In genomic region chr2:30236591-30237245, GRCh38 we compare ENCODE assay signal across 11 cellular contexts. TPM values are rescaled to one million over a fixed set of nuclear protein-coding genes. Genes with fewer than 3 reads are reported as not detected.
DNase-seq lines count a peak whose midpoint lies in the region; ATAC-seq and TF ChIP-seq lines count a peak whose summit lies in the region.
"Had no signal": no experiment of that assay in that cellular context is flagged by ENCODE, and none has a peak within 500 bp of the region (broad histone marks: within the 10 kb centered on the region; RNA-seq: fewer than 3 reads in every experiment).

No MANE protein-coding gene starts in this region.

- H3K27me3 Mint-ChIP-seq in T-helper 2 cell treated with Interferon-gamma antibody and Interleukin-4, amounts not matched to agents 5 μg/mL and 100 μg/mL, for 36 hours (ENCODE audit: low read depth), result no peaks in the 10 kb centered on the region
- no peaks in the 10 kb centered on the region for H3K27me3 Mint-ChIP-seq in activated T-cell treated with anti-CD3 and anti-CD28 coated beads, Interleukin-2, amount 50 U/mL, for 72 hours (ENCODE audit: low read depth)
- H3K27me3 Mint-ChIP-seq in stimulated activated naive B cell treated with anti-CD40 and anti-IgM and Interleukin-4, amounts not matched to agents 10 μg/mL and 1 μg/mL and 100 μg/mL, for 72 hours, result no peaks in the 10 kb centered on the region

- peak overlapping the region; percentile 42 for H3K27ac Mint-ChIP-seq in T-helper 2 cell treated with Interferon-gamma antibody and Interleukin-4, amounts not matched to agents 5 μg/mL and 100 μg/mL, for 36 hours
- H3K27ac Mint-ChIP-seq in activated T-cell treated with anti-CD3 and anti-CD28 coated beads, Interleukin-2, amount 50 U/mL, for 72 hours, result peak overlapping the region; percentile 88
- peak overlapping the region; percentile 52 for H3K27ac Mint-ChIP-seq in stimulated activated naive B cell treated with anti-CD40 and anti-IgM and Interleukin-4, amounts not matched to agents 10 μg/mL and 1 μg/mL and 100 μg/mL, for 72 hours

- peak overlapping the region; percentile 82 for H3K4me3 Mint-ChIP-seq in T-helper 2 cell treated with Interferon-gamma antibody and Interleukin-4, amounts not matched to agents 5 μg/mL and 100 μg/mL, for 36 hours
- peak overlapping the region; percentile 90 to 93 for H3K4me3 Mint-ChIP-seq in activated T-cell treated with anti-CD3 and anti-CD28 coated beads, Interleukin-2, amount 50 U/mL, for 72 hours
- H3K4me3 Mint-ChIP-seq in stimulated activated naive B cell treated with anti-CD40 and anti-IgM and Interleukin-4, amounts not matched to agents 10 μg/mL and 1 μg/mL and 100 μg/mL, for 72 hours, result peak overlapping the region in 1 of 2 donors; percentile 49

- peaks cover 67% of the 10 kb centered on the region for H3K36me3 Mint-ChIP-seq in T-helper 2 cell treated with Interferon-gamma antibody and Interleukin-4, amounts not matched to agents 5 μg/mL and 100 μg/mL, for 36 hours (ENCODE audit: low read depth)
- peaks cover 30 to 46% of the 10 kb centered on the region in 2 donors for H3K36me3 Mint-ChIP-seq in activated T-cell treated with anti-CD3 and anti-CD28 coated beads, Interleukin-2, amount 50 U/mL, for 72 hours (ENCODE audit: insufficient read depth in 2 of 2)
- peaks cover 46 to 72% of the 10 kb centered on the region in 2 donors for H3K36me3 Mint-ChIP-seq in stimulated activated naive B cell treated with anti-CD40 and anti-IgM and Interleukin-4, amounts not matched to agents 10 μg/mL and 1 μg/mL and 100 μg/mL, for 72 hours

- H3K4me1 Mint-ChIP-seq in T-helper 2 cell treated with Interferon-gamma antibody and Interleukin-4, amounts not matched to agents 5 μg/mL and 100 μg/mL, for 36 hours (ENCODE audit: low read depth), result peaks cover 70% of the 10 kb centered on the region
- peaks cover 84% of the 10 kb centered on the region for H3K4me1 Mint-ChIP-seq in activated T-cell treated with anti-CD3 and anti-CD28 coated beads, Interleukin-2, amount 50 U/mL, for 72 hours (ENCODE audit: low read depth)
- H3K4me1 Mint-ChIP-seq in stimulated activated naive B cell treated with anti-CD40 and anti-IgM and Interleukin-4, amounts not matched to agents 10 μg/mL and 1 μg/mL and 100 μg/mL, for 72 hours, result peaks cover 61 to 84% of the 10 kb centered on the region in 2 donors

- no peak for TF ChIP-seq CTCF in left ventricle myocardium inferior (IDR thresholded peaks at IDR 0.05; ENCODE audit: borderline replicate concordance)

- peak overlapping the region; percentile 99 for H3K27ac ChIP-seq in left ventricle myocardium inferior (replicated peaks)
- H3K27ac ChIP-seq: VCaP had no signal

- no peaks in the 10 kb centered on the region for H3K9me3 ChIP-seq in left ventricle myocardium inferior (replicated peaks)

- no peaks in the 10 kb centered on the region for H3K9me3 Mint-ChIP-seq in T-helper 2 cell treated with Interferon-gamma antibody and Interleukin-4, amounts not matched to agents 5 μg/mL and 100 μg/mL, for 36 hours
- H3K9me3 Mint-ChIP-seq in activated T-cell treated with anti-CD3 and anti-CD28 coated beads, Interleukin-2, amount 50 U/mL, for 72 hours, result no peaks in the 10 kb centered on the region
- peaks cover 4 to 7% of the 10 kb centered on the region in 2 donors for H3K9me3 Mint-ChIP-seq in stimulated activated naive B cell treated with anti-CD40 and anti-IgM and Interleukin-4, amounts not matched to agents 10 μg/mL and 1 μg/mL and 100 μg/mL, for 72 hours

- H3K4me1 ChIP-seq in left ventricle myocardium inferior, result peaks cover 100% of the 10 kb centered on the region

- no peak for ATAC-seq in activated T-cell treated with anti-CD3 and anti-CD28 coated beads, Interleukin-2, amount 50 U/mL, for 72 hours (replicated peaks in 1 of 2)
- ATAC-seq in stimulated activated naive B cell treated with anti-CD40 and anti-IgM and Interleukin-4, amounts not matched to agents 10 μg/mL and 1 μg/mL and 100 μg/mL, for 72 hours (replicated peaks), result no peak
- ATAC-seq in GM18861 (IDR thresholded peaks at IDR 0.05; ENCODE audit: unreplicated experiment), result no peak

- H3K27me3 ChIP-seq in left ventricle myocardium inferior (ENCODE audit: low read depth), result no peaks in the 10 kb centered on the region

- H3K4me3 ChIP-seq in left ventricle myocardium inferior, result peak overlapping the region; percentile 33

- intact Hi-C loops in left ventricle myocardium inferior (cut with micrococcal nuclease), result loop anchor here (5.0 to 10.0 kb wide), 2 partner anchors 118 to 176 kb away; no protein-coding TSS in a partner anchor

- DNase-seq in T-helper 2 cell treated with Interferon-gamma antibody and Interleukin-4, amounts not matched to agents 5 μg/mL and 100 μg/mL, for 36 hours (ENCODE audit: low spot score), result no peak
- DNase-seq in T-helper 2 cell, result no peak
- no peak for DNase-seq in activated T-cell treated with anti-CD3 and anti-CD28 coated beads, Interleukin-2, amount 50 U/mL, for 72 hours
- DNase-seq in left ventricle myocardium inferior, result no peak
- DNase-seq in stimulated activated naive B cell treated with anti-CD40 and anti-IgM and Interleukin-4, amounts not matched to agents 10 μg/mL and 1 μg/mL and 100 μg/mL, for 72 hours, result no peak
- DNase-seq in CD1c-positive myeloid dendritic cell (ENCODE audit: extremely low spot score), result no peak
- no peak for DNase-seq in A172 (ENCODE audit: low spot score)
- DNase-seq: 8988T, amniotic stem cell had no signal

- peaks cover 30% of the 10 kb centered on the region for H3K36me3 ChIP-seq in left ventricle myocardium inferior

RNA-seq across cellular contexts. Expression of gene LBH, which starts 5.4 kb away (rescaled TPM):
- 100 to 1,000 TPM; 129 to 133 TPM for total RNA-seq in activated T-cell treated with anti-CD3 and anti-CD28 coated beads, Interleukin-2, amount 50 U/mL, for 72 hours
- 200 TPM for total RNA-seq in left ventricle myocardium inferior
- total RNA-seq in A172 (2014; rRNA removed; shearing (Covaris generic)), result 87.4 and 182 TPM in 2 replicates
